ENCODE assay signal across 14 cellular contexts in genomic region chr2:179562330-179562885, GRCh38.
DNase-seq lines count a peak whose midpoint lies in the region; ATAC-seq and TF ChIP-seq lines count a peak whose summit lies in the region.
"Had no signal": no experiment of that assay in that cellular context is flagged by ENCODE, and none has a peak within 500 bp of the region (broad histone marks: within the 10 kb centered on the region; RNA-seq: fewer than 3 reads in every experiment).

No MANE protein-coding gene starts in this region.

- WGBS in right cardiac atrium: 30% methylated on average over 8 of the region's 8 CpGs

- H3K4me3 ChIP-seq in right cardiac atrium (ENCODE audit: low read length) (peak overlapping the region; percentile 24), left lung (peak overlapping the region in 1 of 2 donors; percentile 22)
- H3K4me3 ChIP-seq: GM12878, spleen, transverse colon had no signal

- H3K36me3 ChIP-seq in left lung: no peaks in the 10 kb centered on the region
- H3K36me3 ChIP-seq: spleen, transverse colon had no signal

- H3K4me1 ChIP-seq in right cardiac atrium (ENCODE audit: control insufficient read depth, insufficient read depth, low read length) (no peaks in the 10 kb centered on the region), left lung (no peaks in the 10 kb centered on the region)
- H3K4me1 ChIP-seq: spleen had no signal

- TF ChIP-seq CTCF in left lung (IDR thresholded peaks at IDR 0.05) (no peak), omental fat pad (IDR thresholded peaks at IDR 0.05) (no peak)

- H3K27me3 ChIP-seq in right cardiac atrium (ENCODE audit: control insufficient read depth, insufficient read depth) (no peaks in the 10 kb centered on the region), left lung (no peaks in the 10 kb centered on the region)
- H3K27me3 ChIP-seq: spleen, transverse colon had no signal

- intact Hi-C loops in right cardiac atrium (cut with DNase I) (no loop called here), Right ventricle myocardium superior (cut with DNase I) (no loop called here), left lung (cut with DNase I) (no loop called here)

- no peaks in the 10 kb centered on the region for H3K9me3 ChIP-seq in right cardiac atrium (ENCODE audit: control insufficient read depth, low read length)
- no peaks in the 10 kb centered on the region for H3K9me3 ChIP-seq in left lung
- H3K9me3 ChIP-seq: spleen, transverse colon had no signal

- DNase-seq in right cardiac atrium (no peak), Right ventricle myocardium superior (no peak), NCI-H748 (lab: John Stamatoyannopoulos, UW; ENCODE audit: unreplicated experiment) (peak; percentile 96), left lung (no peak), omental fat pad (ENCODE audit: low spot score) (no peak), NOMO-1 (lab: John Stamatoyannopoulos, UW; ENCODE audit: unreplicated experiment in 2 of 2) (no peak)
- DNase-seq: naive B cell, NCI-H446, spleen, transverse colon had no signal

- peak; percentile 54 to 66 for ATAC-seq in right cardiac atrium
- no peak for ATAC-seq in Right ventricle myocardium superior (ENCODE audit: poor library complexity)
- peak; percentile 66 for ATAC-seq in left lung
- no peak for ATAC-seq in omental fat pad (ENCODE audit: low FRiP score)
- ATAC-seq in GM21576 (IDR thresholded peaks at IDR 0.05; ENCODE audit: unreplicated experiment): no peak
- no peak for ATAC-seq in GM21515 (IDR thresholded peaks at IDR 0.05; ENCODE audit: unreplicated experiment)
- ATAC-seq: GM12878, HCT116 had no signal

- H3K27ac ChIP-seq in right cardiac atrium (ENCODE audit: low read length) (no peak overlapping the region), left lung (peak overlapping the region; percentile 2 to 49)
- H3K27ac ChIP-seq: spleen, transverse colon had no signal

Comparison
In these comparisons a context has a peak if more than half of its experiments do, and no peak if none do; other contexts are left out.
1. ATAC-seq: peak in right cardiac atrium (2 of 2) and left lung (single experiment); none in Right ventricle myocardium superior (single experiment), omental fat pad (single experiment), GM21576 (single experiment) and GM21515 (single experiment).